8 cellular contexts compared by ENCODE assay signal in the genomic region with DNA sequence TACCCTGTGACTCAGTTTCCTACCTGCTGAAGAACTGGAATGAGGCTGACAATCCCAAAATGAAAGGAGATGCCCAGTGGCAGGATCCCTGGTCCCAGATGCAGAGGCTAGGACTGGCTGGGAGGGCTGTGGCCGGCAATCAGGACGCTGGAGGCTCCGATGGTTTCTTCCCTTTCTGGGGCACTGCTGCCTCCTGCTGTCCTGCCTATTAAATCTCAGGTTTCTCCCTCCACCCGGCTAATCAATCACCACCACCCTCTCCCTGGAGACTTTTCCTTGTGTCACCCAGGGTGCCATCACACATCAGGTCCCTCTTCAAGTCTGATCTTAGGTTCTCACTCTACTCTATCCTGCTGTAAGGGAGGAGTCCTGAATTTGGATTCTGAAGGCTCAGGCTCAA.
DNase-seq lines count a peak whose midpoint lies in the region; ATAC-seq and TF ChIP-seq lines count a peak whose summit lies in the region.

No MANE protein-coding gene starts in this region.

- H3K4me3 ChIP-seq in body of pancreas (no peak overlapping the region), iPS DF 6.9 (ENCODE audit: low read length) (no peak overlapping the region), skeletal muscle satellite cell (ENCODE audit: low read length) (peak overlapping the region; percentile 62)

- DNase-seq in SIG-M5 treated with dmso at 0.1 percent for 504 hours (lab: John Stamatoyannopoulos, UW; ENCODE audit: unreplicated experiment) (peak; percentile 26), SIG-M5 (lab: John Stamatoyannopoulos, UW) (no peak), NCI-H69 (lab: John Stamatoyannopoulos, UW) (peak; percentile 89), body of pancreas (peak; percentile 51 to 66 (median 58)), iPS DF 6.9 (ENCODE audit: low read depth, low spot score) (peak; percentile 29), activated gamma-delta T cell (lab: John Stamatoyannopoulos, UW) (no peak)

- ATAC-seq in HG02884 (IDR thresholded peaks at IDR 0.05; ENCODE audit: unreplicated experiment): peak; percentile 64
- peak; percentile 81 for ATAC-seq in body of pancreas

- WGBS in body of pancreas, 2 donors: 0 to 7% methylated on average over 4 of the region's 4 CpGs
- no CpG with 5 or more reads among the region's 4 CpGs for WGBS in iPS DF 6.9 (ENCODE audit: insufficient coverage, insufficient read length)

- H3K27me3 ChIP-seq in body of pancreas: peaks cover 0 to 4% of the 10 kb centered on the region in 2 donors
- H3K27me3 ChIP-seq in iPS DF 6.9 (ENCODE audit: control insufficient read depth, insufficient read depth, low read length): no peaks in the 10 kb centered on the region
- peaks cover 32% of the 10 kb centered on the region for H3K27me3 ChIP-seq in skeletal muscle satellite cell (ENCODE audit: control insufficient read depth, insufficient read depth, low read length)

- H3K36me3 ChIP-seq in body of pancreas (replicated peaks in 1 of 2; ENCODE audit: insufficient read depth in 1 of 2, low read depth in 2 of 2) (no peaks in the 10 kb centered on the region), iPS DF 6.9 (ENCODE audit: control insufficient read depth, insufficient read depth, low read length) (no peaks in the 10 kb centered on the region), skeletal muscle satellite cell (ENCODE audit: insufficient read depth, low read length) (no peaks in the 10 kb centered on the region)

- no peak for TF ChIP-seq POLR2A in body of pancreas (IDR thresholded peaks at IDR 0.05)

- H3K27ac ChIP-seq in body of pancreas: no peak overlapping the region
- no peak overlapping the region for H3K27ac ChIP-seq in iPS DF 6.9 (ENCODE audit: low read length)

- H3K9me3 ChIP-seq in body of pancreas: no peaks in the 10 kb centered on the region
- no peaks in the 10 kb centered on the region for H3K9me3 ChIP-seq in iPS DF 6.9 (ENCODE audit: control insufficient read depth, insufficient read depth, low read length)
- H3K9me3 ChIP-seq in skeletal muscle satellite cell (replicated peaks; ENCODE audit: low read length): no peaks in the 10 kb centered on the region

- H3K4me1 ChIP-seq in body of pancreas (no peaks in the 10 kb centered on the region), iPS DF 6.9 (ENCODE audit: control insufficient read depth, insufficient read depth, low read length) (no peaks in the 10 kb centered on the region), skeletal muscle satellite cell (ENCODE audit: control insufficient read depth, insufficient read depth, low read length) (peaks cover 9% of the 10 kb centered on the region)

- peak overlapping the region; percentile 78 for H3K4me2 ChIP-seq in skeletal muscle satellite cell (ENCODE audit: low read length)

- intact Hi-C loops in body of pancreas (cut with DNase I): loop anchor here (10.0 kb wide), 1 partner anchor 779 kb away; no protein-coding TSS in a partner anchor

- H3K9ac ChIP-seq in skeletal muscle satellite cell (ENCODE audit: low read depth, low read length): peak overlapping the region; percentile 22

- TF ChIP-seq CTCF in body of pancreas (IDR thresholded peaks at IDR 0.05): peak in 6 of 7 experiments; percentile 25 to 67 (median 60)

Comparison
In these comparisons a context has a peak if more than half of its experiments do, and no peak if none do; other contexts are left out.
1. DNase-seq: peak in SIG-M5 treated with dmso at 0.1 percent for 504 hours (single experiment), NCI-H69 (single experiment), body of pancreas (4 of 4) and iPS DF 6.9 (single experiment); none in SIG-M5 (single experiment) and activated gamma-delta T cell (single experiment).